ENCODE assay signal across 8 cellular contexts in the genomic region with DNA sequence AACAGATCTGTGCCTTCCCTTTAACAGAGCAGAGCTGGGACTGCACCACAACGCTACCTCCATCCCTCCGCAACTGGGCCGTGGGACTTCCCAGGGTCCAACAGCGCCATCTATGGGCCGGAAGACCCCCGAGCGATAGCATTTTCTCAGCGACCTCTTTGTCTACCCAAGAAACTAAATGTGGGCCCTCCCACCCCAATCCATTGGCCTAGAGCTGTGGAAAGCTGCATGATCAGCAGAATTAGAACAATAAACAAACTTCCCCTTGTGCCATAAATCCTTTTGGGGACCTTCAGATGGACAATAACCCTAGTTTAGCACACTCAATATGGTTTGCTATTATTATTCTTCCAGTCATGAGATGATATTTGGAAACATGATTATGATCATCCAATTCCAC.
A peak's percentile ranks its signal among the peaks of the same experiment; 100 is the strongest.
DNase-seq lines count a peak whose midpoint lies in the region; ATAC-seq and TF ChIP-seq lines count a peak whose summit lies in the region.

No MANE protein-coding gene starts in this region.

- no peak overlapping the region for H2BK5ac ChIP-seq in neuronal stem cell (ENCODE audit: low read length)

- no peak overlapping the region for H2BK120ac ChIP-seq in neuronal stem cell (ENCODE audit: low read depth, low read length)

- no peaks in the 10 kb centered on the region for H3K36me3 ChIP-seq in body of pancreas (replicated peaks in 1 of 2; ENCODE audit: insufficient read depth in 1 of 2, low read depth in 2 of 2)
- no peaks in the 10 kb centered on the region for H3K36me3 ChIP-seq in neuronal stem cell (replicated peaks in 1 of 2; ENCODE audit: control insufficient read depth in 2 of 2, insufficient read depth in 2 of 2, low read length in 2 of 2)
- H3K36me3 ChIP-seq in gastroesophageal sphincter: no peaks in the 10 kb centered on the region

- H3K23ac ChIP-seq in neuronal stem cell (ENCODE audit: low read depth, low read length, poor library complexity): no peak overlapping the region

- TF ChIP-seq EP300 in gastroesophageal sphincter (IDR thresholded peaks at IDR 0.05): no peak

- H2AFZ ChIP-seq in neuronal stem cell (ENCODE audit: low read length): peak overlapping the region; percentile 9

- WGBS in body of pancreas, 2 donors: 8% methylated on average over 8 of the region's 8 CpGs
- no CpG with 5 or more reads among the region's 8 CpGs for WGBS in neuronal stem cell (ENCODE audit: extremely low coverage in 2 of 2, insufficient read length in 2 of 2, insufficient replicate concordance in 1 of 2), 2 donors
- WGBS in gastroesophageal sphincter (ENCODE audit: low coverage in 1 of 2), 2 donors: no CpG with 5 or more reads among the region's 8 CpGs

- peak; percentile 70 for TF ChIP-seq CTCF in RWPE1 (conservative IDR thresholded peaks at IDR 0.05; ENCODE audit: low read depth)
- TF ChIP-seq CTCF in body of pancreas (IDR thresholded peaks at IDR 0.05): peak in 4 of 7 experiments; percentile 7 to 29 (median 12)
- peak in 1 of 4 experiments; percentile 21 for TF ChIP-seq CTCF in gastroesophageal sphincter (IDR thresholded peaks at IDR 0.05)

- no peak overlapping the region for H3K4me2 ChIP-seq in neuronal stem cell (ENCODE audit: insufficient read depth, low read length, poor library complexity, severe bottlenecking)

- no peak overlapping the region for H3K27ac ChIP-seq in RWPE1
- H3K27ac ChIP-seq in body of pancreas: no peak overlapping the region
- no peak overlapping the region for H3K27ac ChIP-seq in neuronal stem cell (replicated peaks; ENCODE audit: low read length)
- no peak overlapping the region for H3K27ac ChIP-seq in gastroesophageal sphincter

- intact Hi-C loops in body of pancreas (cut with DNase I): loop anchor here (5.0 kb wide), 1 partner anchor 49 kb away; no protein-coding TSS in a partner anchor

- H3K4me3 ChIP-seq in body of pancreas: no peak overlapping the region
- no peak overlapping the region for H3K4me3 ChIP-seq in neuronal stem cell (ENCODE audit: low read length in 2 of 2)
- no peak overlapping the region for H3K4me3 ChIP-seq in gastroesophageal sphincter

- peak; percentile 75 for ATAC-seq in HG03432 (IDR thresholded peaks at IDR 0.05; ENCODE audit: unreplicated experiment)
- ATAC-seq in body of pancreas: no peak
- ATAC-seq in gastroesophageal sphincter: no peak
- no peak for ATAC-seq in GM19452 (IDR thresholded peaks at IDR 0.05; ENCODE audit: unreplicated experiment)

- POLR2A ChIA-PET in RWPE1 (lab: Yijun Ruan, JAX; ENCODE audit: low non-redundant PET): no interaction called here

- no peaks in the 10 kb centered on the region for H3K27me3 ChIP-seq in body of pancreas
- H3K27me3 ChIP-seq in neuronal stem cell (ENCODE audit: control insufficient read depth in 3 of 3, insufficient read depth in 3 of 3, low read depth in 1 of 3, low read length in 3 of 3): no peaks in the 10 kb centered on the region
- peaks cover 37% of the 10 kb centered on the region for H3K27me3 ChIP-seq in gastroesophageal sphincter

- no peak overlapping the region for H2BK15ac ChIP-seq in neuronal stem cell (ENCODE audit: low read length)

- TF ChIP-seq POLR2A in body of pancreas (IDR thresholded peaks at IDR 0.05) (no peak), gastroesophageal sphincter (IDR thresholded peaks at IDR 0.05) (no peak)

- CTCF ChIA-PET in RWPE1 (lab: Yijun Ruan, JAX): interaction anchor here (0.6 to 1.2 kb wide), 2 partner anchors 13 to 1592 kb away, joined by 3 to 5 read pairs; no protein-coding TSS in a partner anchor

- no peak overlapping the region for H3K4ac ChIP-seq in neuronal stem cell (ENCODE audit: low read length)

- DNase-seq in stimulated activated naive CD4-positive, alpha-beta T cell treated with Interleukin-2 at 50 U/mL for 16 hours (lab: John Stamatoyannopoulos, UW): peak; percentile 8
- no peak for DNase-seq in stimulated activated naive CD4-positive, alpha-beta T cell (lab: John Stamatoyannopoulos, UW)
- DNase-seq in RWPE1 (ENCODE audit: low spot score) (peak; percentile 69), body of pancreas (peak; percentile 5 to 23 (median 16)), neuronal stem cell (ENCODE audit: low spot score) (peak; percentile 70)

- no peak overlapping the region for H3K9ac ChIP-seq in neuronal stem cell (ENCODE audit: low read depth, low read length, poor library complexity)

- H2BK12ac ChIP-seq in neuronal stem cell (ENCODE audit: low read length): no peak overlapping the region

- H3K18ac ChIP-seq in neuronal stem cell (ENCODE audit: low read length): no peak overlapping the region

- H4K91ac ChIP-seq in neuronal stem cell (ENCODE audit: low read depth, low read length, poor library complexity): no peak overlapping the region

- H3K4me1 ChIP-seq in body of pancreas (no peaks in the 10 kb centered on the region), neuronal stem cell (ENCODE audit: control insufficient read depth in 2 of 2, insufficient read depth in 1 of 2, low read depth in 1 of 2, low read length in 2 of 2) (no peaks in the 10 kb centered on the region), gastroesophageal sphincter (no peaks in the 10 kb centered on the region)

- H3K9me3 ChIP-seq in body of pancreas: no peaks in the 10 kb centered on the region
- no peaks in the 10 kb centered on the region for H3K9me3 ChIP-seq in neuronal stem cell (replicated peaks in 1 of 2; ENCODE audit: control insufficient read depth in 2 of 2, insufficient read depth in 1 of 2, low read depth in 1 of 2, low read length in 2 of 2)
- no peaks in the 10 kb centered on the region for H3K9me3 ChIP-seq in gastroesophageal sphincter

- no peak overlapping the region for H3K14ac ChIP-seq in neuronal stem cell (ENCODE audit: low read length)

- H3K79me1 ChIP-seq in neuronal stem cell (ENCODE audit: low read depth, low read length): no peaks in the 10 kb centered on the region

- H2AK5ac ChIP-seq in neuronal stem cell (ENCODE audit: low read depth, low read length): no peak overlapping the region

- H4K8ac ChIP-seq in neuronal stem cell (ENCODE audit: low read depth, low read length): no peak overlapping the region

Comparison
In these comparisons a context has a peak if more than half of its experiments do, and no peak if none do; other contexts are left out.
1. DNase-seq: peak in stimulated activated naive CD4-positive, alpha-beta T cell treated with Interleukin-2 at 50 U/mL for 16 hours (single experiment), RWPE1 (single experiment), body of pancreas (4 of 4) and neuronal stem cell (single experiment); none in stimulated activated naive CD4-positive, alpha-beta T cell (0 of 6).